In the genomic region with DNA sequence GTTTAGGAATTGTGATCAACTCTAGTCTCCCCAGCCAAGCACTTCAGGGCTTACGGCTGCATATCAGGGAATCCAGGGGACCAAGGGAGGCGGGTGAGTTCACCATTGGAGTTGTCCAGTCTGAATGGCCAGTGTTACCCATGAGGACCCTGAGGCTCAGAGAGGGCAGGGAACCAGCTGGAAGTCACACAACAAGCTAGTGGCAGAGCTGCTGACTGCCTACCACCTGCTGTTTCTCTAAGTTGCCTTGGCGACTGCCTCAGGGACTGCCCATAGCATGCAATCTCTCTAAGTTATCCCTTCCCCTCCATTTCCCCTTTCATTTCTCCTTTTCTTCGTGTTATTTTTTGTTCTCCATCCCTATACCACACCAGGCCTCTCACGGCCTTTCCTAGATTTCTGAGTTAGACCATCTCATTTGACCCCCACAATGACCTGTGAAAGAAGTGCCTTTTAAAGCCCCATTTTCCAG, we compare ENCODE assay signal across 1 cellular context.
TF ChIP-seq lines count a peak whose summit lies in the region.

No MANE protein-coding gene starts in this region.

TF ChIP-seq in GM12878, 131 proteins besides CTCF, POLR2A, EP300 and RAD21 (continued from another document):
- TF ChIP-seq, protein P1, sequence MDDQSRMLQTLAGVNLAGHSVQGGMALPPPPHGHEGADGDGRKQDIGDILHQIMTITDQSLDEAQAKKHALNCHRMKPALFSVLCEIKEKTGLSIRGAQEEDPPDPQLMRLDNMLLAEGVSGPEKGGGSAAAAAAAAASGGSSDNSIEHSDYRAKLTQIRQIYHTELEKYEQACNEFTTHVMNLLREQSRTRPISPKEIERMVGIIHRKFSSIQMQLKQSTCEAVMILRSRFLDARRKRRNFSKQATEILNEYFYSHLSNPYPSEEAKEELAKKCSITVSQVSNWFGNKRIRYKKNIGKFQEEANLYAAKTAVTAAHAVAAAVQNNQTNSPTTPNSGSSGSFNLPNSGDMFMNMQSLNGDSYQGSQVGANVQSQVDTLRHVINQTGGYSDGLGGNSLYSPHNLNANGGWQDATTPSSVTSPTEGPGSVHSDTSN (IDR thresholded peaks at IDR 0.05; ENCODE audit: insufficient replicate concordance, low read depth, low read length), result no peak
- TF ChIP-seq, protein P2, sequence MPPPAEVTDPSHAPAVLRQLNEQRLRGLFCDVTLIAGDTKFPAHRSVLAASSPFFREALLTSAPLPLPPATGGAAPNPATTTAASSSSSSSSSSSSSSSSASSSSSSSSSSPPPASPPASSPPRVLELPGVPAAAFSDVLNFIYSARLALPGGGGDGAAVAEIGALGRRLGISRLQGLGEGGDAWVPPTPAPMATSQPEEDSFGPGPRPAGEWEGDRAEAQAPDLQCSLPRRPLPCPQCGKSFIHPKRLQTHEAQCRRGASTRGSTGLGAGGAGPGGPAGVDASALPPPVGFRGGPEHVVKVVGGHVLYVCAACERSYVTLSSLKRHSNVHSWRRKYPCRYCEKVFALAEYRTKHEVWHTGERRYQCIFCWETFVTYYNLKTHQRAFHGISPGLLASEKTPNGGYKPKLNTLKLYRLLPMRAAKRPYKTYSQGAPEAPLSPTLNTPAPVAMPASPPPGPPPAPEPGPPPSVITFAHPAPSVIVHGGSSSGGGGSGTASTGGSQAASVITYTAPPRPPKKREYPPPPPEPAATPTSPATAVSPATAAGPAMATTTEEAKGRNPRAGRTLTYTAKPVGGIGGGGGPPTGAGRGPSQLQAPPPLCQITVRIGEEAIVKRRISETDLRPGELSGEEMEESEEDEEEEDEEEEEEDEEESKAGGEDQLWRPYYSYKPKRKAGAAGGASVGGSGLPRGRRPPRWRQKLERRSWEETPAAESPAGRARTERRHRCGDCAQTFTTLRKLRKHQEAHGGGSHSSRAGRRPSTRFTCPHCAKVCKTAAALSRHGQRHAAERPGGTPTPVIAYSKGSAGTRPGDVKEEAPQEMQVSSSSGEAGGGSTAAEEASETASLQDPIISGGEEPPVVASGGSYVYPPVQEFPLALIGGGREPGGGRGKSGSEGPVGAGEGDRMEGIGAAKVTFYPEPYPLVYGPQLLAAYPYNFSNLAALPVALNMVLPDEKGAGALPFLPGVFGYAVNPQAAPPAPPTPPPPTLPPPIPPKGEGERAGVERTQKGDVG (CRISPR knock-in tag; IDR thresholded peaks at IDR 0.05), result no peak
- TF ChIP-seq NBN (IDR thresholded peaks at IDR 0.05) (no peak), CBFB (IDR thresholded peaks at IDR 0.05; ENCODE audit: low read depth) (no peak), SMAD5 (IDR thresholded peaks at IDR 0.05; ENCODE audit: low read depth) (no peak), TAF1 (IDR thresholded peaks at IDR 0.05; ENCODE audit: borderline replicate concordance, low read depth, low read length) (no peak), STAT3 (IDR thresholded peaks at IDR 0.05; ENCODE audit: low read depth, low read length) (no peak), BMI1 (IDR thresholded peaks at IDR 0.05; ENCODE audit: borderline replicate concordance) (no peak)
